ENCODE assay signal across 13 cellular contexts in genomic region chr9:134411451-134412297, GRCh38.
A peak's percentile ranks its signal among the peaks of the same experiment; 100 is the strongest.
DNase-seq lines count a peak whose midpoint lies in the region; ATAC-seq and TF ChIP-seq lines count a peak whose summit lies in the region.
"Had no signal": no experiment of that assay in that cellular context is flagged by ENCODE, and none has a peak within 500 bp of the region (broad histone marks: within the 10 kb centered on the region; RNA-seq: fewer than 3 reads in every experiment).

No MANE protein-coding gene starts in this region.

- no peak for TF ChIP-seq CTCF in heart left ventricle (IDR thresholded peaks at IDR 0.05)
- no peak for TF ChIP-seq CTCF in dorsolateral prefrontal cortex (IDR thresholded peaks at IDR 0.05 in 54 of 56, conservative IDR thresholded peaks at IDR 0.05 in 2 of 56; ENCODE audit: low read depth in 1 of 56, partially characterized antibody in 56 of 56)
- no peak for TF ChIP-seq CTCF in nephron progenitor cell (IDR thresholded peaks at IDR 0.05)
- TF ChIP-seq CTCF in uterus (IDR thresholded peaks at IDR 0.05) = no peak
- TF ChIP-seq CTCF in lower lobe of right lung (IDR thresholded peaks at IDR 0.05) = no peak

- H3K27ac ChIP-seq in heart left ventricle = peak overlapping the region in 10 of 12 donors; percentile 7 to 82 (median 46)
- H3K27ac ChIP-seq in dorsolateral prefrontal cortex = peak overlapping the region in 50 of 59 donors; percentile 0 to 95 (median 46)
- H3K27ac ChIP-seq in uterus = peak overlapping the region; percentile 1 to 57
- no peak overlapping the region for H3K27ac ChIP-seq in lower lobe of right lung
- H3K27ac ChIP-seq: brain microvascular endothelial cell had no signal

- no peak overlapping the region for H3K4me3 Mint-ChIP-seq in nephron progenitor cell
- H3K4me3 Mint-ChIP-seq: activated CD8-positive, alpha-beta T cell treated with anti-CD3 and anti-CD28 coated beads for 36 hours had no signal

- ATAC-seq in heart left ventricle (no peak), lower lobe of right lung (no peak)
- ATAC-seq: activated CD8-positive, alpha-beta T cell treated with anti-CD3 and anti-CD28 coated beads for 36 hours had no signal

- TF ChIP-seq POLR2A in heart left ventricle (IDR thresholded peaks at IDR 0.05) (no peak), uterus (IDR thresholded peaks at IDR 0.05) (no peak)

- H3K36me3 ChIP-seq in heart left ventricle = peaks cover 0 to 21% (median 0%) of the 10 kb centered on the region in 9 donors
- no peaks in the 10 kb centered on the region for H3K36me3 ChIP-seq in uterus
- peaks cover 40% of the 10 kb centered on the region for H3K36me3 ChIP-seq in lower lobe of right lung
- H3K36me3 ChIP-seq: brain microvascular endothelial cell had no signal

- peaks cover 45% of the 10 kb centered on the region for H3K4me1 Mint-ChIP-seq in nephron progenitor cell

- H3K27ac Mint-ChIP-seq in nephron progenitor cell = no peak overlapping the region
- H3K27ac Mint-ChIP-seq: activated CD8-positive, alpha-beta T cell treated with anti-CD3 and anti-CD28 coated beads for 36 hours had no signal

- no peaks in the 10 kb centered on the region for H3K36me3 Mint-ChIP-seq in nephron progenitor cell (ENCODE audit: low read depth)

- H3K9me3 Mint-ChIP-seq in nephron progenitor cell = no peaks in the 10 kb centered on the region
- H3K9me3 Mint-ChIP-seq: activated CD8-positive, alpha-beta T cell treated with anti-CD3 and anti-CD28 coated beads for 36 hours had no signal

- no peaks in the 10 kb centered on the region for H3K27me3 Mint-ChIP-seq in nephron progenitor cell (ENCODE audit: low read depth, poor library complexity)
- H3K27me3 Mint-ChIP-seq: activated CD8-positive, alpha-beta T cell treated with anti-CD3 and anti-CD28 coated beads for 36 hours had no signal

- H3K9me3 ChIP-seq in heart left ventricle = no peaks in the 10 kb centered on the region
- no peaks in the 10 kb centered on the region for H3K9me3 ChIP-seq in uterus
- no peaks in the 10 kb centered on the region for H3K9me3 ChIP-seq in lower lobe of right lung

- H3K27me3 ChIP-seq in heart left ventricle = no peaks in the 10 kb centered on the region
- no peaks in the 10 kb centered on the region for H3K27me3 ChIP-seq in dorsolateral prefrontal cortex
- H3K27me3 ChIP-seq in uterus = no peaks in the 10 kb centered on the region
- H3K27me3 ChIP-seq in lower lobe of right lung (ENCODE audit: low read depth) = no peaks in the 10 kb centered on the region
- H3K27me3 ChIP-seq: brain microvascular endothelial cell had no signal

- DNase-seq in heart left ventricle (peak in 4 of 5 donors; percentile 66 to 80 (median 72)), cardiac septum (ENCODE audit: low spot score) (no peak), dorsolateral prefrontal cortex (no peak), nephron progenitor cell (peak; percentile 47), uterus (no peak), lower lobe of right lung (no peak), NAMALWA (ENCODE audit: low spot score) (no peak)
- DNase-seq in activated T-cell treated with anti-CD3 and anti-CD28 coated beads, Interleukin-2, amount 50 U/mL, for 48 hours = no peak
- DNase-seq: activated CD8-positive, alpha-beta T cell treated with anti-CD3 and anti-CD28 coated beads for 36 hours; brain microvascular endothelial cell; COR-L47; Kasumi-1; NCI-H2081 had no signal

- peak overlapping the region in 1 of 12 donors; percentile 5 for H3K4me3 ChIP-seq in heart left ventricle
- no peak overlapping the region for H3K4me3 ChIP-seq in dorsolateral prefrontal cortex
- H3K4me3 ChIP-seq in uterus = no peak overlapping the region
- no peak overlapping the region for H3K4me3 ChIP-seq in lower lobe of right lung

- intact Hi-C loops in heart left ventricle (cut with DNase I) = loop anchor here in 2 of 10 donors (5.0 to 10.0 kb wide), 3 partner anchors 77 to 147 kb away; partner anchors contain the start of gene RXRA (in 1 of the 2)
- intact Hi-C loops in cardiac septum (cut with DNase I) = loop anchor here (5.0 kb wide), 1 partner anchor 34 kb away; no protein-coding TSS in a partner anchor
- intact Hi-C loops in dorsolateral prefrontal cortex (cut with DNase I) = no loop called here
- intact Hi-C loops in uterus (cut with DNase I; ENCODE audit: low total_unique reads) = no loop called here
- intact Hi-C loops in lower lobe of right lung (cut with DNase I) = no loop called here

- H3K4me1 ChIP-seq in heart left ventricle (peaks cover 35 to 95% (median 81%) of the 10 kb centered on the region in 12 donors), uterus (peaks cover 12 to 50% of the 10 kb centered on the region in 2 donors), lower lobe of right lung (peaks cover 82% of the 10 kb centered on the region)

- WGBS in heart left ventricle, 4 donors = 38 to 56% (median 50%) methylated on average over 11 to 25 of the region's 25 CpGs

Comparison
In these comparisons a context has a peak if more than half of its experiments do, and no peak if none do; other contexts are left out.
1. DNase-seq: peak in heart left ventricle (4 of 5) and nephron progenitor cell (single experiment); none in cardiac septum (single experiment), dorsolateral prefrontal cortex (0 of 10), uterus (0 of 2), activated T-cell treated with anti-CD3 and anti-CD28 coated beads, Interleukin-2, amount 50 U/mL, for 48 hours (0 of 2), lower lobe of right lung (single experiment) and NAMALWA (single experiment).